In the genomic region with DNA sequence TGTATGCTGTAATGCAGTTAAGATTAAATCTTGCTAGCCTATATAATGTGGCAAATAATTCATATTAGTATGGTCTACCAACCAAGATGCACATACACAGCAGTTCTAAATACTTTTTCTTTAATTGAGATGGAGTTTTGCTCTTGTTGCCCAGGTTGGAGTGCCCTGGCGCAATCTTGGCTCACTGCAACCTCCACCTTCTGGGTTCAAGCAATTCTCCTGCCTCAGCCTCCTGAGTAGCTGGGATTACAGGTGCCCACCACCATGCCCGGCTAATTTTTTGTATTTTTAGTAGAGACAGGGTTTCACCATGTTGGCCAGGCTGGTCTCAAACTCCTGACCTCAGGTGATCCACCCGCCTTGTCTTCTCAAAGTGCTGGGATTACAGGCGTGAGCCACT, we compare ENCODE assay signal across 3 cellular contexts.
TF ChIP-seq lines count a peak whose summit lies in the region.

No MANE protein-coding gene starts in this region.

TF ChIP-seq in GM12891, 5 proteins besides CTCF, POLR2A, EP300 and RAD21:
- 0 out of 2 replicates have a peak, but pooled peaks have one; percentile 10 for TF ChIP-seq POLR2AphosphoS5 (IDR thresholded peaks at IDR 0.05; ENCODE audit: low read depth, low read length)

TF ChIP-seq in HEK293, 187 proteins besides CTCF, POLR2A, EP300 and RAD21:
- peak; percentile 52 for TF ChIP-seq ZNF664 (tag by site-specific recombination; IDR thresholded peaks at IDR 0.05)

TF ChIP-seq in K562, 482 proteins besides CTCF, POLR2A, EP300 and RAD21:
- TF ChIP-seq SUPT5H (IDR thresholded peaks at IDR 0.05): peak; percentile 74
- TF ChIP-seq POLR2B (IDR thresholded peaks at IDR 0.05; ENCODE audit: low read depth, partially characterized antibody): peak; percentile 31
